ENCODE assay signal across 13 cellular contexts in the genomic region with DNA sequence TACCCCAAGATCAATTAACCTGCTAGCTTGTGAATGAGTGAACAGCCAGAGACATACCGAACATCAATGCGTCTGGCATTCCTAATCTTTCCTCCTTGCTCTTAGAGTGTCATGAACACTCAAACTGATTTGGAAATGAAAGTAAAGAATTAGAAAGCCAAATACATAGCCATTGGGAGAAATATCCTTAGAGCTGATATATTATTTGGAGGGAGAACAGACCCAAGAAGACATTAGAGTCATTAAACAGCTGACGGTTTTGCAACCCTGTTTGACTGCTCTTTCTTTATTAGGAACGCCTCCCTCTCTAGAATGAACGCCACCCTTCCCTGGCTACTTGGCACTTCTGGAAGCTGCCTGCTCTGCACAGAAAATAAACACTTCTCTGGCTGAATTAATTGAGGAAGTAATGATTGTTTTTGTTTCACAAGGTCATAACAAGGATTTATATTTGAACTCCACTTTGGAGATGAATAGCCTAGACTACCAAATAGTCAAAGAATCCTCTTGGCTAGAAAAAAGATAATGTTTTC. TPM values are rescaled to one million over a fixed set of nuclear protein-coding genes. Genes with fewer than 3 reads are reported as not detected.
DNase-seq lines count a peak whose midpoint lies in the region; ATAC-seq and TF ChIP-seq lines count a peak whose summit lies in the region.
"Had no signal": no experiment of that assay in that cellular context is flagged by ENCODE, and none has a peak within 500 bp of the region (broad histone marks: within the 10 kb centered on the region; RNA-seq: fewer than 3 reads in every experiment).

No MANE protein-coding gene starts in this region.

- H3K27ac ChIP-seq in esophagus muscularis mucosa (replicated peaks in 1 of 4): peak overlapping the region; percentile 20 to 38 (median 36)
- H3K27ac ChIP-seq in thyroid gland: peak overlapping the region; percentile 64 to 97 (median 90)

- TF ChIP-seq EP300 in esophagus muscularis mucosa (IDR thresholded peaks at IDR 0.05): no peak

- TF ChIP-seq POLR2A in esophagus muscularis mucosa (IDR thresholded peaks at IDR 0.05; ENCODE audit: low read depth) (no peak), thyroid gland (IDR thresholded peaks at IDR 0.05) (peak in 1 of 2 donors; percentile 28)

- DNase-seq in DMS53 (lab: John Stamatoyannopoulos, UW) (peak; percentile 48), DMS53 treated with DMSO at 0.1 percent for 48 hours (lab: John Stamatoyannopoulos, UW; ENCODE audit: unreplicated experiment) (no peak), esophagus muscularis mucosa (ENCODE audit: extremely low spot score) (no peak), mucosa of descending colon (peak in 1 of 3 donors; percentile 15), thyroid gland (peak; percentile 24 to 46), NCI-H446 (lab: John Stamatoyannopoulos, UW) (no peak)
- DNase-seq: 8988T; activated CD8-positive, alpha-beta memory T cell treated with anti-CD3 and anti-CD28 coated beads, Interleukin-2, amount 50 U/mL, for 48 hours; activated naive CD8-positive, alpha-beta T cell treated with anti-CD3 and anti-CD28 coated beads for 36 hours; NCI-H2171 treated with DMSO at 0.1 percent for 48 hours; stimulated activated naive CD4-positive, alpha-beta T cell had no signal

- intact Hi-C loops in esophagus muscularis mucosa (cut with DNase I): no loop called here
- intact Hi-C loops in mucosa of descending colon (cut with DNase I, micrococcal nuclease): no loop called here
- intact Hi-C loops in thyroid gland (cut with DNase I): no loop called here

- 28% methylated on average over 5 of the region's 5 CpGs for WGBS in esophagus muscularis mucosa
- WGBS in thyroid gland, 2 donors: 45 to 52% methylated on average over 5 of the region's 5 CpGs

- H3K9me3 ChIP-seq in esophagus muscularis mucosa (no peaks in the 10 kb centered on the region), mucosa of descending colon (no peaks in the 10 kb centered on the region), thyroid gland (no peaks in the 10 kb centered on the region)

- TF ChIP-seq CTCF in esophagus muscularis mucosa (IDR thresholded peaks at IDR 0.05) (no peak), mucosa of descending colon (IDR thresholded peaks at IDR 0.05) (no peak), thyroid gland (IDR thresholded peaks at IDR 0.05) (no peak)

- no peaks in the 10 kb centered on the region for H3K36me3 ChIP-seq in esophagus muscularis mucosa
- H3K36me3 ChIP-seq in mucosa of descending colon (ENCODE audit: low read depth): no peaks in the 10 kb centered on the region
- no peaks in the 10 kb centered on the region for H3K36me3 ChIP-seq in thyroid gland

- peak; percentile 30 for ATAC-seq in mucosa of descending colon
- no peak for ATAC-seq in HG03432 (IDR thresholded peaks at IDR 0.05; ENCODE audit: unreplicated experiment)
- ATAC-seq in GM19467 (IDR thresholded peaks at IDR 0.05; ENCODE audit: unreplicated experiment): no peak

- H3K4me1 ChIP-seq in esophagus muscularis mucosa (peaks cover 14 to 50% (median 47%) of the 10 kb centered on the region in 4 donors), mucosa of descending colon (ENCODE audit: low read depth) (no peaks in the 10 kb centered on the region), thyroid gland (peaks cover 49 to 68% of the 10 kb centered on the region in 2 donors)

- no peaks in the 10 kb centered on the region for H3K27me3 ChIP-seq in esophagus muscularis mucosa
- no peaks in the 10 kb centered on the region for H3K27me3 ChIP-seq in thyroid gland

- peak overlapping the region in 2 of 4 donors; percentile 27 to 29 for H3K4me3 ChIP-seq in esophagus muscularis mucosa
- H3K4me3 ChIP-seq in mucosa of descending colon: no peak overlapping the region
- no peak overlapping the region for H3K4me3 ChIP-seq in thyroid gland (replicated peaks in 1 of 3)

RNA-seq across cellular contexts. Expression of gene CTTNBP2, which starts 42.8 kb away (rescaled TPM):
- 10 to 100 TPM; 11.6 to 23.7 (median 13.7) TPM for total RNA-seq in esophagus muscularis mucosa
- total RNA-seq in mucosa of descending colon: 1 to 10 TPM; 3.9 to 8.3 (median 7.2) TPM
- 10 to 100 TPM; 13.8 to 19.4 (median 17.6) TPM for total RNA-seq in thyroid gland
- total RNA-seq: activated naive CD8-positive, alpha-beta T cell treated with anti-CD3 and anti-CD28 coated beads for 36 hours had no signal

Comparison
In these comparisons a context has a peak if more than half of its experiments do, and no peak if none do; other contexts are left out.
1. DNase-seq: peak in DMS53 (single experiment) and thyroid gland (2 of 2); none in DMS53 treated with DMSO at 0.1 percent for 48 hours (single experiment), esophagus muscularis mucosa (single experiment) and NCI-H446 (0 of 2).